ENCODE assay signal across 8 cellular contexts in genomic region chr7:50069613-50070012, GRCh38. TPM values are rescaled to one million over a fixed set of nuclear protein-coding genes. Genes with fewer than 3 reads are reported as not detected.
DNase-seq lines count a peak whose midpoint lies in the region; ATAC-seq and TF ChIP-seq lines count a peak whose summit lies in the region.

No MANE protein-coding gene starts in this region.

- ATAC-seq in HG02870 (IDR thresholded peaks at IDR 0.05; ENCODE audit: unreplicated experiment), result peak; percentile 74

- no peaks in the 10 kb centered on the region for H3K27me3 ChIP-seq in muscle layer of colon (ENCODE audit: control insufficient read depth in 1 of 2, insufficient read depth in 2 of 2, low read length in 2 of 2)

- H3K9ac ChIP-seq in muscle layer of colon (ENCODE audit: low read length), result peak overlapping the region; percentile 31

- no peaks in the 10 kb centered on the region for H4K20me1 ChIP-seq in OCI-LY7 (ENCODE audit: insufficient read depth, low read length)

- CTCF ChIA-PET in OCI-LY7 (lab: Charles Lee; ENCODE audit: unreplicated experiment), result no interaction called here

- DNase-seq in NCI-H2029 (lab: John Stamatoyannopoulos, UW) (peak; percentile 16), NCI-H2029 treated with DMSO at 0.1 percent for 48 hours (lab: John Stamatoyannopoulos, UW) (no peak), OCI-LY7 (ENCODE audit: low spot score) (no peak), chondrocyte (ENCODE audit: low spot score) (no peak), AML-193 (lab: John Stamatoyannopoulos, UW) (no peak), amniotic stem cell (lab: John Stamatoyannopoulos, UW) (no peak)

- peaks cover 20% of the 10 kb centered on the region for H3K9me3 Mint-ChIP-seq in chondrocyte (ENCODE audit: low read depth)

- POLR2A ChIA-PET in OCI-LY7 (lab: Charles Lee), result interaction anchor here (0.6 kb wide), 1 partner anchor 1714 kb away, joined by 3 read pairs; no protein-coding TSS in a partner anchor

- no peaks in the 10 kb centered on the region for H3K36me3 Mint-ChIP-seq in chondrocyte (ENCODE audit: low read depth)

- no peaks in the 10 kb centered on the region for H3K27me3 Mint-ChIP-seq in chondrocyte (ENCODE audit: low read depth)

- no peak overlapping the region for H2AFZ ChIP-seq in OCI-LY7 (ENCODE audit: low read length)

- peaks cover 16% of the 10 kb centered on the region for H3K4me1 Mint-ChIP-seq in chondrocyte (ENCODE audit: low read depth)

- peak overlapping the region; percentile 33 for H3K4me2 ChIP-seq in OCI-LY7 (ENCODE audit: low read length)

- H3K27ac Mint-ChIP-seq in chondrocyte (ENCODE audit: unreplicated experiment), result no peak overlapping the region

- H3K4me1 ChIP-seq in OCI-LY7 (ENCODE audit: insufficient read depth, low read length, poor library complexity, severe bottlenecking) (no peaks in the 10 kb centered on the region), muscle layer of colon (ENCODE audit: insufficient read depth, low read length) (peaks cover 10% of the 10 kb centered on the region)

- H3K27ac ChIP-seq in OCI-LY7 (ENCODE audit: low read depth, low read length, poor library complexity, severe bottlenecking) (no peak overlapping the region), muscle layer of colon (ENCODE audit: low read depth, low read length) (peak overlapping the region; percentile 45)

- no peaks in the 10 kb centered on the region for H3K79me2 ChIP-seq in OCI-LY7 (ENCODE audit: insufficient read depth, low read depth, low read length)

- intact Hi-C loops in OCI-LY7 (cut with micrococcal nuclease; ENCODE audit: unreplicated experiment), result no loop called here

- BruUV-seq in OCI-LY7 (replicated peaks; lab: Mats Ljungman, UMichigan), result no TSS peak

- H3K4me3 ChIP-seq in OCI-LY7 (ENCODE audit: low read depth, low read length, poor library complexity, severe bottlenecking), result no peak overlapping the region
- peak overlapping the region; percentile 40 to 69 for H3K4me3 ChIP-seq in muscle layer of colon (ENCODE audit: low read depth in 1 of 2, low read length in 2 of 2)

- no peaks in the 10 kb centered on the region for H3K36me3 ChIP-seq in OCI-LY7 (ENCODE audit: insufficient read depth, low read length)
- H3K36me3 ChIP-seq in muscle layer of colon (ENCODE audit: insufficient read depth, low read length), result no peaks in the 10 kb centered on the region

- no peaks in the 10 kb centered on the region for H3K9me3 ChIP-seq in OCI-LY7 (ENCODE audit: low read length)
- H3K9me3 ChIP-seq in muscle layer of colon (ENCODE audit: low read length), result no peaks in the 10 kb centered on the region

- no peak for TF ChIP-seq CTCF in OCI-LY7 (conservative IDR thresholded peaks at IDR 0.05; ENCODE audit: low read length)
- TF ChIP-seq CTCF in chondrocyte (IDR thresholded peaks at IDR 0.05), result no peak

- H3K9me2 ChIP-seq in OCI-LY7 (ENCODE audit: insufficient read depth, low read length), result no peaks in the 10 kb centered on the region

- peak overlapping the region; percentile 77 for H3K4me3 Mint-ChIP-seq in chondrocyte (ENCODE audit: unreplicated experiment)

RNA-seq across cellular contexts. Expression of gene ZPBP, which starts 23.4 kb away (rescaled TPM):
- not detected in 2 replicates for total RNA-seq in OCI-LY7 (2014; rRNA removed; shearing (Covaris generic))
- total RNA-seq in OCI-LY7 (2022) (not detected in 2 replicates), chondrocyte (not detected in 3 replicates)
